Comparison of ENCODE assay signal across 14 cellular contexts in genomic region chr10:60139290-60139689, GRCh38.
DNase-seq lines count a peak whose midpoint lies in the region; ATAC-seq and TF ChIP-seq lines count a peak whose summit lies in the region.
"Had no signal": no experiment of that assay in that cellular context is flagged by ENCODE, and none has a peak within 500 bp of the region (broad histone marks: within the 10 kb centered on the region; RNA-seq: fewer than 3 reads in every experiment).

No MANE protein-coding gene starts in this region.

- no peak for TF ChIP-seq EP300 in transverse colon (IDR thresholded peaks at IDR 0.05; ENCODE audit: low read depth)

- TF ChIP-seq POLR2A in transverse colon (IDR thresholded peaks at IDR 0.05), result no peak

- intact Hi-C loops in heart right ventricle (cut with DNase I) (no loop called here), cardiac septum (cut with DNase I) (no loop called here), transverse colon (cut with DNase I; ENCODE audit: low total_unique reads) (no loop called here)
- intact Hi-C loops in naive thymus-derived CD4-positive, alpha-beta T cell (cut with micrococcal nuclease), result no loop called here

- no peak for TF ChIP-seq CTCF in heart right ventricle (IDR thresholded peaks at IDR 0.05)
- TF ChIP-seq CTCF in chondrocyte (IDR thresholded peaks at IDR 0.05), result no peak
- TF ChIP-seq CTCF in transverse colon (IDR thresholded peaks at IDR 0.05), result no peak

- no peaks in the 10 kb centered on the region for H3K27me3 ChIP-seq in heart right ventricle
- H3K27me3 ChIP-seq in transverse colon, result no peaks in the 10 kb centered on the region
- H3K27me3 ChIP-seq in naive thymus-derived CD4-positive, alpha-beta T cell (ENCODE audit: control insufficient read depth in 2 of 2, insufficient read depth in 2 of 2, low read length in 2 of 2), result no peaks in the 10 kb centered on the region

- H3K27ac ChIP-seq in heart right ventricle (peak overlapping the region in 3 of 10 donors; percentile 55 to 79 (median 78)), mesodermal cell (ENCODE audit: low read depth, low read length, severe bottlenecking) (peak overlapping the region; percentile 93), transverse colon (peak overlapping the region; percentile 74 to 90 (median 87))
- H3K27ac ChIP-seq in naive thymus-derived CD4-positive, alpha-beta T cell (ENCODE audit: low read depth, low read length), result no peak overlapping the region
- H3K27ac ChIP-seq: thoracic aorta had no signal

- WGBS in heart right ventricle, 2 donors, result 36 to 48% methylated on average over 3 of the region's 3 CpGs
- no CpG with 5 or more reads among the region's 3 CpGs for WGBS in mesodermal cell (ENCODE audit: insufficient coverage in 2 of 2), 2 experiments
- 65 to 76% methylated on average over 3 of the region's 3 CpGs for WGBS in transverse colon (ENCODE audit: low coverage in 1 of 2), 2 donors

- peaks cover 0 to 5% (median 0%) of the 10 kb centered on the region in 9 donors for H3K36me3 ChIP-seq in heart right ventricle
- H3K36me3 ChIP-seq in mesodermal cell (ENCODE audit: control insufficient read depth, insufficient read depth, low read length), result peaks cover 8% of the 10 kb centered on the region
- H3K36me3 ChIP-seq in transverse colon, result no peaks in the 10 kb centered on the region
- peaks cover 0 to 3% (median 0%) of the 10 kb centered on the region in 3 experiments for H3K36me3 ChIP-seq in naive thymus-derived CD4-positive, alpha-beta T cell (ENCODE audit: control insufficient read depth in 2 of 3, insufficient read depth in 3 of 3, low read length in 3 of 3)
- H3K36me3 ChIP-seq: thoracic aorta had no signal

- H3K4me3 Mint-ChIP-seq in chondrocyte (ENCODE audit: unreplicated experiment), result no peak overlapping the region
- no peak overlapping the region for H3K4me3 Mint-ChIP-seq in naive thymus-derived CD4-positive, alpha-beta T cell
- H3K4me3 Mint-ChIP-seq: activated CD8-positive, alpha-beta memory T cell treated with anti-CD3 and anti-CD28 coated beads, Interleukin-2, amount 10 ng/mL, durations not matched to agents 7 days and 5 days had no signal

- peak overlapping the region in 8 of 10 donors; percentile 4 to 41 (median 34) for H3K4me3 ChIP-seq in heart right ventricle
- peak overlapping the region; percentile 45 for H3K4me3 ChIP-seq in mesodermal cell (ENCODE audit: extremely low read depth, insufficient read depth, low read length, poor library complexity, severe bottlenecking)
- peak overlapping the region in 2 of 4 donors; percentile 7 to 42 for H3K4me3 ChIP-seq in transverse colon
- H3K4me3 ChIP-seq in naive thymus-derived CD4-positive, alpha-beta T cell (ENCODE audit: low read length), result no peak overlapping the region
- H3K4me3 ChIP-seq: thoracic aorta had no signal

- ATAC-seq in heart right ventricle (no peak), GM21786 (IDR thresholded peaks at IDR 0.05; ENCODE audit: unreplicated experiment) (no peak)
- no peak for ATAC-seq in naive thymus-derived CD4-positive, alpha-beta T cell
- ATAC-seq: activated CD8-positive, alpha-beta memory T cell treated with anti-CD3 and anti-CD28 coated beads, Interleukin-2, amount 10 ng/mL, durations not matched to agents 7 days and 5 days had no signal

- in situ Hi-C loops in transverse colon (cut with MboI; ENCODE audit: low pct_ligation_motif_present in 1 of 4, low pct_unique_long_range_greater_than_20kb in 1 of 4, low sequenced_read_pairs in 3 of 4), result no loop called here

- H3K4me1 Mint-ChIP-seq in chondrocyte (ENCODE audit: low read depth), result peaks cover 29% of the 10 kb centered on the region
- peaks cover 0 to 16% (median 3%) of the 10 kb centered on the region in 7 donors for H3K4me1 Mint-ChIP-seq in naive thymus-derived CD4-positive, alpha-beta T cell
- H3K4me1 Mint-ChIP-seq: activated CD8-positive, alpha-beta memory T cell treated with anti-CD3 and anti-CD28 coated beads, Interleukin-2, amount 10 ng/mL, durations not matched to agents 7 days and 5 days had no signal

- POLR2A ChIA-PET in naive thymus-derived CD4-positive, alpha-beta T cell (lab: Charles Lee), result no interaction called here

- DNase-seq in heart right ventricle (no peak), cardiac septum (ENCODE audit: low spot score) (no peak), chondrocyte (ENCODE audit: low spot score) (no peak), transverse colon (no peak), D341Med (ENCODE audit: low spot score) (no peak)
- DNase-seq in naive thymus-derived CD4-positive, alpha-beta T cell, result no peak
- DNase-seq: activated CD4-positive, CD25-positive, alpha-beta regulatory T cell; activated CD8-positive, alpha-beta memory T cell treated with anti-CD3 and anti-CD28 coated beads, Interleukin-2, amount 10 ng/mL, durations not matched to agents 7 days and 5 days; activated gamma-delta T cell treated with Interleukin-2 at 50 U/mL for 16 hours; effector CD4-positive, alpha-beta T cell; NCI-H2029 had no signal

- CTCF ChIA-PET in naive thymus-derived CD4-positive, alpha-beta T cell (lab: Charles Lee), result no interaction called here

- H3K4me1 ChIP-seq in heart right ventricle (peaks cover 0 to 29% (median 9%) of the 10 kb centered on the region in 9 donors), mesodermal cell (ENCODE audit: control insufficient read depth, insufficient read depth, low read length, poor library complexity, severe bottlenecking) (peaks cover 22% of the 10 kb centered on the region), transverse colon (peaks cover 3 to 56% (median 18%) of the 10 kb centered on the region in 4 donors)
- H3K4me1 ChIP-seq in naive thymus-derived CD4-positive, alpha-beta T cell (ENCODE audit: control insufficient read depth in 2 of 2, insufficient read depth in 2 of 2, low read length in 2 of 2), result no peaks in the 10 kb centered on the region

- H3K36me3 Mint-ChIP-seq in chondrocyte (ENCODE audit: low read depth), result peaks cover 5% of the 10 kb centered on the region
- peaks cover 3 to 49% (median 36%) of the 10 kb centered on the region in 5 donors for H3K36me3 Mint-ChIP-seq in naive thymus-derived CD4-positive, alpha-beta T cell
- H3K36me3 Mint-ChIP-seq: activated CD8-positive, alpha-beta memory T cell treated with anti-CD3 and anti-CD28 coated beads, Interleukin-2, amount 10 ng/mL, durations not matched to agents 7 days and 5 days had no signal

- no peaks in the 10 kb centered on the region for H3K9me3 Mint-ChIP-seq in chondrocyte (ENCODE audit: low read depth)
- peaks cover 0 to 2% (median 0%) of the 10 kb centered on the region in 11 donors for H3K9me3 Mint-ChIP-seq in naive thymus-derived CD4-positive, alpha-beta T cell

- H3K27me3 Mint-ChIP-seq in chondrocyte (ENCODE audit: low read depth), result no peaks in the 10 kb centered on the region
- H3K27me3 Mint-ChIP-seq in naive thymus-derived CD4-positive, alpha-beta T cell, result no peaks in the 10 kb centered on the region

- H3K27ac Mint-ChIP-seq in chondrocyte (ENCODE audit: unreplicated experiment), result peak overlapping the region; percentile 18
- no peak overlapping the region for H3K27ac Mint-ChIP-seq in naive thymus-derived CD4-positive, alpha-beta T cell
- H3K27ac Mint-ChIP-seq: activated CD8-positive, alpha-beta memory T cell treated with anti-CD3 and anti-CD28 coated beads, Interleukin-2, amount 10 ng/mL, durations not matched to agents 7 days and 5 days had no signal

- H3K9me3 ChIP-seq in heart right ventricle (no peaks in the 10 kb centered on the region), mesodermal cell (ENCODE audit: control insufficient read depth, low read length) (no peaks in the 10 kb centered on the region), transverse colon (no peaks in the 10 kb centered on the region)
- no peaks in the 10 kb centered on the region for H3K9me3 ChIP-seq in naive thymus-derived CD4-positive, alpha-beta T cell (ENCODE audit: control insufficient read depth in 2 of 3, low read length in 3 of 3)
- H3K9me3 ChIP-seq: thoracic aorta had no signal
